ENCODE assay signal across 18 cellular contexts in genomic region chr1:84634536-84635205, GRCh38. TPM values are rescaled to one million over a fixed set of nuclear protein-coding genes. Genes with fewer than 3 reads are reported as not detected.
DNase-seq lines count a peak whose midpoint lies in the region; ATAC-seq, FAIRE-seq and TF ChIP-seq lines count a peak whose summit lies in the region.
"Had no signal": no experiment of that assay in that cellular context is flagged by ENCODE, and none has a peak within 500 bp of the region (broad histone marks: within the 10 kb centered on the region; RNA-seq: fewer than 3 reads in every experiment).

No MANE protein-coding gene starts in this region.

- peak overlapping the region; percentile 24 for H3K27ac ChIP-seq in cardiac muscle cell
- H3K27ac ChIP-seq in mammary epithelial cell (ENCODE audit: insufficient read depth, low read depth, low read length) = peak overlapping the region; percentile 24
- peak overlapping the region in 1 of 2 donors; percentile 47 for H3K27ac ChIP-seq in kidney (ENCODE audit: low read depth in 2 of 2, low read length in 2 of 2)
- H3K27ac ChIP-seq in smooth muscle cell (ENCODE audit: low read depth) = peak overlapping the region; percentile 62
- H3K27ac ChIP-seq: coronary artery, neutrophil had no signal

- H3F3A ChIP-seq in smooth muscle cell (ENCODE audit: low read depth) = no peaks in the 10 kb centered on the region

- H3K9ac ChIP-seq in mammary epithelial cell (ENCODE audit: insufficient read depth, low read length) (no peak overlapping the region), kidney (ENCODE audit: low read length in 2 of 2) (no peak overlapping the region), smooth muscle cell (ENCODE audit: low read depth) (no peak overlapping the region)

- no peak overlapping the region for H3K4me3 ChIP-seq in cardiac muscle cell
- peak overlapping the region in 1 of 3 experiments; percentile 3 for H3K4me3 ChIP-seq in mammary epithelial cell (replicated peaks in 1 of 3; ENCODE audit: insufficient read depth in 1 of 3, low read depth in 2 of 3, low read length in 3 of 3)
- peak overlapping the region in 1 of 2 donors; percentile 3 for H3K4me3 ChIP-seq in kidney (ENCODE audit: low read length in 2 of 2)
- H3K4me3 ChIP-seq in smooth muscle cell = no peak overlapping the region
- H3K4me3 ChIP-seq: coronary artery, MG63 had no signal

- H3K27me3 ChIP-seq in cardiac muscle cell = no peaks in the 10 kb centered on the region
- no peaks in the 10 kb centered on the region for H3K27me3 ChIP-seq in mammary epithelial cell (ENCODE audit: insufficient read depth, low read length)
- H3K27me3 ChIP-seq in smooth muscle cell (ENCODE audit: low read depth) = no peaks in the 10 kb centered on the region
- H3K27me3 ChIP-seq: MG63, neutrophil had no signal

- DNase-seq in cardiac muscle cell (ENCODE audit: low read depth in 1 of 2, low spot score in 1 of 2) (peak in 1 of 2 donors; percentile 9), Right ventricle myocardium superior (no peak), mammary epithelial cell (peak; percentile 92), kidney (peak; percentile 82), smooth muscle cell (lab: John Stamatoyannopoulos, UW; ENCODE audit: unreplicated experiment) (no peak)
- no peak for DNase-seq in activated CD8-positive, alpha-beta memory T cell treated with anti-CD3 and anti-CD28 coated beads, Interleukin-2, amount 50 U/mL, for 48 hours
- no peak for DNase-seq in central memory CD4-positive, alpha-beta T cell
- DNase-seq in stimulated activated CD4-positive, alpha-beta T cell treated with anti-CD3 and anti-CD28 coated beads, Interleukin-1b, Interleukin-23, amount 100 ng/mL, for 48 hours = no peak
- DNase-seq: activated CD4-positive, alpha-beta T cell treated with anti-CD3 and anti-CD28 coated beads for 4 hours; activated naive CD4-positive, alpha-beta T cell treated with anti-CD3 and anti-CD28 coated beads, Interleukin-2, amount 50 U/mL, for 16 hours; CD4-positive, CD25-positive, alpha-beta regulatory T cell; MG63; NCI-H1930; NCI-H69; right cardiac atrium had no signal

- H3K4me1 ChIP-seq in cardiac muscle cell (ENCODE audit: low read depth) (peaks cover 8% of the 10 kb centered on the region), mammary epithelial cell (ENCODE audit: insufficient read depth, low read length) (peaks cover 31% of the 10 kb centered on the region), kidney (ENCODE audit: control insufficient read depth in 1 of 2, insufficient read depth in 1 of 2, low read depth in 1 of 2, low read length in 2 of 2) (peaks cover 10 to 17% of the 10 kb centered on the region in 2 donors), smooth muscle cell (ENCODE audit: low read depth) (no peaks in the 10 kb centered on the region)

- CTCF ChIA-PET in mammary epithelial cell (lab: Charles Lee; ENCODE audit: low non-redundant PET) = no interaction called here

- H3K4me2 ChIP-seq in mammary epithelial cell (ENCODE audit: insufficient read depth, low read depth, low read length) (peak overlapping the region; percentile 7), smooth muscle cell (no peak overlapping the region)

- H3K9me3 ChIP-seq in cardiac muscle cell (ENCODE audit: low read depth) = no peaks in the 10 kb centered on the region
- no peaks in the 10 kb centered on the region for H3K9me3 ChIP-seq in mammary epithelial cell (replicated peaks; ENCODE audit: insufficient read depth, low read length)
- H3K9me3 ChIP-seq in kidney (ENCODE audit: control insufficient read depth in 1 of 2, low read length in 2 of 2) = no peaks in the 10 kb centered on the region
- H3K9me3 ChIP-seq in smooth muscle cell (replicated peaks; ENCODE audit: low read depth) = no peaks in the 10 kb centered on the region
- H3K9me3 ChIP-seq: MG63, neutrophil had no signal

- TF ChIP-seq CTCF in cardiac muscle cell (IDR thresholded peaks at IDR 0.05; ENCODE audit: low read depth, low read length) = no peak
- TF ChIP-seq CTCF in mammary epithelial cell (conservative IDR thresholded peaks at IDR 0.05 in 1 of 2, IDR thresholded peaks at IDR 0.05 in 1 of 2; ENCODE audit: extremely low read depth in 1 of 2, insufficient read depth in 1 of 2, low read depth in 1 of 2, low read length in 2 of 2) = no peak
- TF ChIP-seq CTCF in kidney (IDR thresholded peaks at IDR 0.05; ENCODE audit: borderline replicate concordance, extremely low read depth, insufficient read depth) = no peak
- no peak for TF ChIP-seq CTCF in smooth muscle cell (IDR thresholded peaks at IDR 0.05; ENCODE audit: borderline replicate concordance, insufficient read depth, poor library complexity, severe bottlenecking)

- intact Hi-C loops in Right ventricle myocardium superior (cut with DNase I) = no loop called here
- intact Hi-C loops in mammary epithelial cell (cut with micrococcal nuclease) = no loop called here
- intact Hi-C loops in kidney (cut with DNase I) = no loop called here

- H3K79me2 ChIP-seq in mammary epithelial cell (ENCODE audit: insufficient read depth, low read length) = no peaks in the 10 kb centered on the region
- no peaks in the 10 kb centered on the region for H3K79me2 ChIP-seq in smooth muscle cell (ENCODE audit: low read depth)

- no TSS peak for BruUV-seq in mammary epithelial cell (replicated peaks; lab: Mats Ljungman, UMichigan)

- FAIRE-seq in kidney (lab: Jason Lieb, UNC) = no peak
- FAIRE-seq: astrocyte had no signal

- dilution Hi-C loops in mammary epithelial cell (cut with HindIII; ENCODE audit: low sequenced_read_pairs) = no loop called here

- H4K20me1 ChIP-seq in mammary epithelial cell (ENCODE audit: insufficient read depth, low read length) (no peaks in the 10 kb centered on the region), smooth muscle cell (ENCODE audit: low read depth) (no peaks in the 10 kb centered on the region)

- peak overlapping the region; percentile 29 for H2AFZ ChIP-seq in mammary epithelial cell (ENCODE audit: low read depth, low read length)
- H2AFZ ChIP-seq in smooth muscle cell (ENCODE audit: low read depth) = no peak overlapping the region

- H3K36me3 ChIP-seq in cardiac muscle cell = no peaks in the 10 kb centered on the region
- no peaks in the 10 kb centered on the region for H3K36me3 ChIP-seq in mammary epithelial cell (ENCODE audit: insufficient read depth, low read length)
- H3K36me3 ChIP-seq in kidney (ENCODE audit: control insufficient read depth in 1 of 2, insufficient read depth in 2 of 2, low read length in 2 of 2) = no peaks in the 10 kb centered on the region
- no peaks in the 10 kb centered on the region for H3K36me3 ChIP-seq in smooth muscle cell (ENCODE audit: low read depth)
- H3K36me3 ChIP-seq: MG63, neutrophil had no signal

- ATAC-seq in Right ventricle myocardium superior (ENCODE audit: poor library complexity) = no peak
- ATAC-seq: right cardiac atrium had no signal

- in situ Hi-C loops in mammary epithelial cell (cut with MboI; ENCODE audit: low sequenced_read_pairs in 2 of 2) = loop anchor here in 1 of 2 donors (25.0 kb wide), 1 partner anchor 303 kb away; no protein-coding TSS in a partner anchor

- 20% methylated on average over 5 of the region's 5 CpGs for WGBS in mammary epithelial cell (ENCODE audit: low coverage, missing lambda C conversion rate)
- WGBS in smooth muscle cell (ENCODE audit: low lambda C conversion rate) = 41% methylated on average over 5 of the region's 5 CpGs

RNA-seq across cellular contexts. Expression of gene SSX2IP, which starts 55.6 kb away (rescaled TPM):
- 14.0 and 20.5 TPM in 2 replicates for total RNA-seq in cardiac muscle cell
- 12.3 and 20.8 TPM in 2 replicates for polyA plus RNA-seq in cardiac muscle cell
- 10.0 TPM for total RNA-seq in Right ventricle myocardium superior
- 10 to 100 TPM; 11.3 to 22.5 TPM for total RNA-seq in mammary epithelial cell
- 5.2 TPM for polyA plus RNA-seq in mammary epithelial cell
- 2.7 TPM for polyA minus RNA-seq in mammary epithelial cell
- total RNA-seq in kidney = 18.2 TPM
- 12.1 TPM for polyA plus RNA-seq in kidney (ENCODE audit: insufficient read depth, low read depth, low replicate concordance)
- 60.9 and 69.7 TPM in 2 replicates for total RNA-seq in smooth muscle cell
- polyA plus RNA-seq in smooth muscle cell = 22.4 and 27.4 TPM in 2 replicates

Comparison
In these comparisons a context has a peak if more than half of its experiments do, and no peak if none do; other contexts are left out.
1. DNase-seq: peak in mammary epithelial cell (single experiment) and kidney (single experiment); none in Right ventricle myocardium superior (single experiment), smooth muscle cell (single experiment), activated CD8-positive, alpha-beta memory T cell treated with anti-CD3 and anti-CD28 coated beads, Interleukin-2, amount 50 U/mL, for 48 hours (single experiment), central memory CD4-positive, alpha-beta T cell (single experiment) and stimulated activated CD4-positive, alpha-beta T cell treated with anti-CD3 and anti-CD28 coated beads, Interleukin-1b, Interleukin-23, amount 100 ng/mL, for 48 hours (single experiment).